ENCODE assay signal across 14 cellular contexts in genomic region chr17:41542786-41543185, GRCh38. TPM values are rescaled to one million over a fixed set of nuclear protein-coding genes. Genes with fewer than 3 reads are reported as not detected.
DNase-seq lines count a peak whose midpoint lies in the region; ATAC-seq and FAIRE-seq lines count a peak whose summit lies in the region.
"Not testable (repeated sequence)": the region's sequence is repeated elsewhere in the genome, so short reads cannot be mapped to it uniquely, and the experiment has no call there.
"Had no signal": no experiment of that assay in that cellular context is flagged by ENCODE, and none has a peak within 500 bp of the region (broad histone marks: within the 10 kb centered on the region; RNA-seq: fewer than 3 reads in every experiment).

No MANE protein-coding gene starts in this region.

- H3K4me3 Mint-ChIP-seq in activated naive CD8-positive, alpha-beta T cell treated with anti-CD3 and anti-CD28 coated beads, Interleukin-2, amount 10 ng/mL, durations not matched to agents 7 days and 5 days: not testable (repeated sequence)

- H3K27ac ChIP-seq in SK-N-MC: peak overlapping the region; percentile 34; the same call in 1 of the 2 replicates
- peak overlapping the region; percentile 46 to 59 for H3K27ac ChIP-seq in small intestine (ENCODE audit: low read depth in 1 of 2, low read length in 1 of 2)

- POLR2A ChIA-PET in activated naive CD8-positive, alpha-beta T cell treated with anti-CD3 and anti-CD28 coated beads, Interleukin-2, amount 10 ng/mL, durations not matched to agents 7 days and 5 days (lab: Charles Lee): not testable (repeated sequence)

- intact Hi-C loops in posterior vena cava (cut with DNase I): loop anchor here in 1 of 2 donors (5.0 to 10.0 kb wide), 2 partner anchors 102 to 635 kb away; no protein-coding TSS in a partner anchor

- not testable (repeated sequence) for H3K9me3 ChIP-seq in SK-N-MC (ENCODE audit: low read depth, low read length); small intestine (ENCODE audit: control insufficient read depth, low read depth)

- H3K36me3 Mint-ChIP-seq in activated naive CD8-positive, alpha-beta T cell treated with anti-CD3 and anti-CD28 coated beads, Interleukin-2, amount 10 ng/mL, durations not matched to agents 7 days and 5 days: not testable (repeated sequence)

- H3K27me3 Mint-ChIP-seq in activated naive CD8-positive, alpha-beta T cell treated with anti-CD3 and anti-CD28 coated beads, Interleukin-2, amount 10 ng/mL, durations not matched to agents 7 days and 5 days: not testable (repeated sequence)

- H3K4me3 ChIP-seq in SK-N-MC; small intestine (ENCODE audit: low read depth in 1 of 2, low read length in 2 of 2): not testable (repeated sequence)

- not testable (repeated sequence) for H3K27me3 ChIP-seq in small intestine (ENCODE audit: control insufficient read depth in 2 of 2, insufficient read depth in 2 of 2, low read length in 2 of 2)

- H3K36me3 ChIP-seq in SK-N-MC (ENCODE audit: insufficient read depth, low read length); small intestine (ENCODE audit: control insufficient read depth in 2 of 2, insufficient read depth in 2 of 2, low read length in 2 of 2): not testable (repeated sequence)

- H3K9ac ChIP-seq in SK-N-MC (ENCODE audit: insufficient read length): not testable (repeated sequence)

- not testable (repeated sequence) for H3K27ac Mint-ChIP-seq in activated naive CD8-positive, alpha-beta T cell treated with anti-CD3 and anti-CD28 coated beads, Interleukin-2, amount 10 ng/mL, durations not matched to agents 7 days and 5 days

- DNase-seq in NCI-H526 treated with DMSO at 0.1 percent for 48 hours (lab: John Stamatoyannopoulos, UW): peak; percentile 77
- not testable (repeated sequence) for DNase-seq in SK-N-MC (ENCODE audit: low read depth, low spot score); small intestine
- DNase-seq in activated naive CD8-positive, alpha-beta T cell treated with anti-CD3 and anti-CD28 coated beads, Interleukin-2, amount 10 ng/mL, durations not matched to agents 7 days and 5 days: peak; percentile 10
- DNase-seq in posterior vena cava (ENCODE audit: low spot score): peak; percentile 67

- H3K4me1 Mint-ChIP-seq in activated naive CD8-positive, alpha-beta T cell treated with anti-CD3 and anti-CD28 coated beads, Interleukin-2, amount 10 ng/mL, durations not matched to agents 7 days and 5 days: not testable (repeated sequence)

- H3K4me1 ChIP-seq in small intestine (ENCODE audit: control insufficient read depth in 2 of 2, insufficient read depth in 1 of 2, low read depth in 1 of 2, low read length in 1 of 2): not testable (repeated sequence)

- H3K9me3 Mint-ChIP-seq in activated naive CD8-positive, alpha-beta T cell treated with anti-CD3 and anti-CD28 coated beads, Interleukin-2, amount 10 ng/mL, durations not matched to agents 7 days and 5 days: not testable (repeated sequence)

- WGBS in small intestine, 3 donors: 38 to 63% (median 49%) methylated on average over 10 of the region's 10 CpGs

- not testable (repeated sequence) for ATAC-seq in activated naive CD8-positive, alpha-beta T cell treated with anti-CD3 and anti-CD28 coated beads, Interleukin-2, amount 10 ng/mL, durations not matched to agents 7 days and 5 days (ENCODE audit: low read depth)

- FAIRE-seq in small intestine (lab: Jason Lieb, UNC): not testable (repeated sequence)

RNA-seq across cellular contexts. Expression of gene KRT19, which starts 14.7 kb away (rescaled TPM):
- not detected for total RNA-seq in activated naive CD8-positive, alpha-beta T cell treated with anti-CD3 and anti-CD28 coated beads, Interleukin-2, amount 10 ng/mL, durations not matched to agents 7 days and 5 days
- 1 to 10 TPM; 1.6 to 3.6 TPM for total RNA-seq in posterior vena cava
- 1,000 to 10,000 TPM; 1,124 to 1,607 (median 1,420) TPM for polyA plus RNA-seq in small intestine
- total RNA-seq: CD4-positive, alpha-beta memory T cell; CD4-positive, CD25-positive, alpha-beta regulatory T cell; CD8-positive, alpha-beta memory T cell; G401 had no signal
- polyA plus RNA-seq: CD14-positive monocyte; CD4-positive, alpha-beta memory T cell; CD4-positive, CD25-positive, alpha-beta regulatory T cell; CD8-positive, alpha-beta memory T cell had no signal

RNA-seq across cellular contexts. Expression of gene KRT15, which starts 24.1 kb away (rescaled TPM):
- total RNA-seq in activated naive CD8-positive, alpha-beta T cell treated with anti-CD3 and anti-CD28 coated beads, Interleukin-2, amount 10 ng/mL, durations not matched to agents 7 days and 5 days: not detected
- total RNA-seq in posterior vena cava: not detected
- 10 to 100 TPM in 2 of 3 donors, 1 to 10 TPM in 1; 2.5 to 18.9 (median 10.7) TPM for polyA plus RNA-seq in small intestine
- total RNA-seq: A673; CD4-positive, alpha-beta memory T cell; CD4-positive, CD25-positive, alpha-beta regulatory T cell; CD8-positive, alpha-beta memory T cell; G401 had no signal
- polyA plus RNA-seq: CD14-positive monocyte; CD4-positive, alpha-beta memory T cell; CD4-positive, CD25-positive, alpha-beta regulatory T cell; CD8-positive, alpha-beta memory T cell had no signal

RNA-seq across cellular contexts. Expression of gene KRT9, which starts 29.1 kb away (rescaled TPM):
- total RNA-seq in activated naive CD8-positive, alpha-beta T cell treated with anti-CD3 and anti-CD28 coated beads, Interleukin-2, amount 10 ng/mL, durations not matched to agents 7 days and 5 days: not detected
- not detected for total RNA-seq in posterior vena cava
- polyA plus RNA-seq in small intestine: under 1 TPM in 1 of 3 donors, not detected in 2; 0.15 TPM
- total RNA-seq: A673; CD4-positive, alpha-beta memory T cell; CD4-positive, CD25-positive, alpha-beta regulatory T cell; CD8-positive, alpha-beta memory T cell; Daoy; G401; GM12878 had no signal
- polyA plus RNA-seq: AG04450; CD14-positive monocyte; CD4-positive, alpha-beta memory T cell; CD4-positive, CD25-positive, alpha-beta regulatory T cell; CD8-positive, alpha-beta memory T cell; GM12878 had no signal

RNA-seq across cellular contexts. Expression of gene KRT13, which starts 37.4 kb away (rescaled TPM):
- total RNA-seq in activated naive CD8-positive, alpha-beta T cell treated with anti-CD3 and anti-CD28 coated beads, Interleukin-2, amount 10 ng/mL, durations not matched to agents 7 days and 5 days: not detected
- total RNA-seq in posterior vena cava: not detected
- 10 to 100 TPM; 10.3 to 37.6 (median 26.2) TPM for polyA plus RNA-seq in small intestine
- total RNA-seq: A673; CD4-positive, alpha-beta memory T cell; CD4-positive, CD25-positive, alpha-beta regulatory T cell; CD8-positive, alpha-beta memory T cell; Daoy; G401; GM12878 had no signal
- polyA plus RNA-seq: AG04450; CD14-positive monocyte; CD4-positive, alpha-beta memory T cell; CD4-positive, CD25-positive, alpha-beta regulatory T cell; CD8-positive, alpha-beta memory T cell; GM12878 had no signal

RNA-seq across cellular contexts. Expression of gene KRT14, which starts 43.9 kb away (rescaled TPM):
- not detected for total RNA-seq in activated naive CD8-positive, alpha-beta T cell treated with anti-CD3 and anti-CD28 coated beads, Interleukin-2, amount 10 ng/mL, durations not matched to agents 7 days and 5 days
- 1 to 10 TPM; 1.3 to 2.0 TPM for total RNA-seq in posterior vena cava
- polyA plus RNA-seq in small intestine: 1 to 10 TPM in 2 of 3 donors, under 1 TPM in 1; 0.33 to 2.2 (median 1.1) TPM
- total RNA-seq: A673; CD4-positive, alpha-beta memory T cell; CD4-positive, CD25-positive, alpha-beta regulatory T cell; CD8-positive, alpha-beta memory T cell; G401; GM12878 had no signal
- polyA plus RNA-seq: AG04450; CD14-positive monocyte; CD4-positive, alpha-beta memory T cell; CD4-positive, CD25-positive, alpha-beta regulatory T cell; CD8-positive, alpha-beta memory T cell had no signal
